14 cellular contexts compared by ENCODE assay signal in genomic region chr7:99690918-99691317, GRCh38. TPM values are rescaled to one million over a fixed set of nuclear protein-coding genes. Genes with fewer than 3 reads are reported as not detected.
"Had no signal": no experiment of that assay in that cellular context is flagged by ENCODE, and none has a peak within 500 bp of the region (broad histone marks: within the 10 kb centered on the region; RNA-seq: fewer than 3 reads in every experiment).

No MANE protein-coding gene starts in this region.

RNA-seq across cellular contexts. Expression of gene CYP3A5, which starts 11.1 kb away (rescaled TPM):
- total RNA-seq: left ventricle myocardium inferior, lung microvascular endothelial cell, mammary epithelial cell, myocyte had no signal

RNA-seq across cellular contexts. Expression of gene CYP3A7, which starts 44.1 kb away (rescaled TPM):
- total RNA-seq: kidney; kidney epithelial cell; left cardiac atrium; left ventricle myocardium inferior; left ventricle myocardium superior; lung microvascular endothelial cell; mammary epithelial cell; mesenteric fat pad; mesothelial cell of epicardium; mononuclear cell; naive thymus-derived CD4-positive, alpha-beta T cell had no signal
- polyA plus RNA-seq: immature natural killer cell, keratinocyte had no signal
